ENCODE assay signal across 14 cellular contexts in genomic region chr4:66372706-66373105, GRCh38.
DNase-seq lines count a peak whose midpoint lies in the region; TF ChIP-seq lines count a peak whose summit lies in the region.
"Had no signal": no experiment of that assay in that cellular context is flagged by ENCODE, and none has a peak within 500 bp of the region (broad histone marks: within the 10 kb centered on the region; RNA-seq: fewer than 3 reads in every experiment).

No MANE protein-coding gene starts in this region.

- POLR2A ChIA-PET in SK-N-SH (lab: Yijun Ruan, JAX) = no interaction called here

- H3K4me3 Mint-ChIP-seq in endothelial cell (ENCODE audit: unreplicated experiment) = no peak overlapping the region
- H3K4me3 Mint-ChIP-seq: CD14-positive monocyte; CD8-positive, alpha-beta T cell had no signal

- H3K27ac Mint-ChIP-seq in endothelial cell (ENCODE audit: unreplicated experiment) = no peak overlapping the region
- H3K27ac Mint-ChIP-seq: CD14-positive monocyte; CD8-positive, alpha-beta T cell had no signal

- H3K36me3 Mint-ChIP-seq in endothelial cell (ENCODE audit: low read depth, unreplicated experiment) = no peaks in the 10 kb centered on the region
- H3K36me3 Mint-ChIP-seq: CD14-positive monocyte; CD8-positive, alpha-beta T cell had no signal

- TF ChIP-seq RAD21 in SK-N-SH (IDR thresholded peaks at IDR 0.05; ENCODE audit: low read length) = no peak

- H3K9me3 ChIP-seq in adipocyte (ENCODE audit: control insufficient read depth, low read length) (no peaks in the 10 kb centered on the region), SK-N-SH (no peaks in the 10 kb centered on the region)
- H3K9me3 ChIP-seq: HAP-1 had no signal

- H3F3A ChIP-seq in SK-N-SH (replicated peaks; ENCODE audit: insufficient read depth) = no peaks in the 10 kb centered on the region

- H4K20me1 ChIP-seq in SK-N-SH (ENCODE audit: insufficient read depth) = no peaks in the 10 kb centered on the region

- CTCF ChIA-PET in SK-N-SH (lab: Yijun Ruan, JAX) = no interaction called here

- peaks cover 9% of the 10 kb centered on the region for H3K4me1 ChIP-seq in adipocyte (ENCODE audit: control insufficient read depth, insufficient read depth, low read length)
- H3K4me1 ChIP-seq in SK-N-SH (ENCODE audit: control insufficient read depth in 1 of 2, insufficient read depth in 2 of 2, low read depth in 1 of 2, low read length in 1 of 2) = no peaks in the 10 kb centered on the region
- H3K4me1 ChIP-seq: HAP-1 had no signal

- no peaks in the 10 kb centered on the region for H3K27me3 Mint-ChIP-seq in endothelial cell (ENCODE audit: unreplicated experiment)

- no peak overlapping the region for H3K9ac ChIP-seq in adipocyte (ENCODE audit: low read length)
- H3K9ac ChIP-seq in SK-N-SH = no peak overlapping the region

- no peaks in the 10 kb centered on the region for H3K36me3 ChIP-seq in adipocyte (ENCODE audit: control insufficient read depth, insufficient read depth, low read length, severe bottlenecking)
- H3K36me3 ChIP-seq in SK-N-SH (replicated peaks in 1 of 2; ENCODE audit: control insufficient read depth in 1 of 2, insufficient read depth in 2 of 2, low read length in 1 of 2) = no peaks in the 10 kb centered on the region
- H3K36me3 ChIP-seq: HAP-1 had no signal

- H3K27ac ChIP-seq in SK-N-SH (ENCODE audit: low read depth in 2 of 2, low read length in 1 of 2) = no peak overlapping the region
- H3K27ac ChIP-seq: 22Rv1 had no signal

- no peaks in the 10 kb centered on the region for H3K4me1 Mint-ChIP-seq in endothelial cell (ENCODE audit: unreplicated experiment)
- H3K4me1 Mint-ChIP-seq: CD14-positive monocyte had no signal

- no peaks in the 10 kb centered on the region for H3K79me2 ChIP-seq in SK-N-SH (ENCODE audit: insufficient read depth)

- WGBS in SK-N-SH (ENCODE audit: low lambda C conversion rate) = 25% methylated on average over 6 of the region's 6 CpGs

- no peak for TF ChIP-seq CTCF in fibroblast of the aortic adventitia (IDR thresholded peaks at IDR 0.05; ENCODE audit: insufficient read depth, low read length)
- TF ChIP-seq CTCF in SK-N-SH (IDR thresholded peaks at IDR 0.05) = no peak
- TF ChIP-seq CTCF in endothelial cell (IDR thresholded peaks at IDR 0.05; ENCODE audit: unreplicated experiment) = no peak

- H3K4me3 ChIP-seq in adipocyte (ENCODE audit: low read length) (no peak overlapping the region), fibroblast of the aortic adventitia (ENCODE audit: low read depth, low read length) (no peak overlapping the region), SK-N-SH (ENCODE audit: low read depth in 2 of 2, low read length in 1 of 2) (no peak overlapping the region)
- H3K4me3 ChIP-seq: HAP-1 had no signal

- TF ChIP-seq EP300 in SK-N-SH (IDR thresholded peaks at IDR 0.05; ENCODE audit: borderline replicate concordance in 1 of 2, low read depth in 1 of 2, low read length in 1 of 2) = no peak

- no peaks in the 10 kb centered on the region for H3K9me2 ChIP-seq in SK-N-SH

- no peak overlapping the region; the same call in 1 of the 2 replicates for H2AFZ ChIP-seq in SK-N-SH (ENCODE audit: low read depth)

- no peaks in the 10 kb centered on the region for H3K9me3 Mint-ChIP-seq in endothelial cell (ENCODE audit: unreplicated experiment)

- H3K4me2 ChIP-seq in SK-N-SH = no peak overlapping the region

- H3K27me3 ChIP-seq in adipocyte (replicated peaks; ENCODE audit: control insufficient read depth, insufficient read depth, low read length) (no peaks in the 10 kb centered on the region), SK-N-SH (ENCODE audit: insufficient read depth) (no peaks in the 10 kb centered on the region)

- DNase-seq in EH (ENCODE audit: low read depth) (peak; percentile 34), NCI-H526 (lab: John Stamatoyannopoulos, UW) (peak; percentile 47 to 74), adipocyte (ENCODE audit: low read depth) (peak; percentile 14), fibroblast of the aortic adventitia (ENCODE audit: low read depth) (peak; percentile 88), SK-N-SH (no peak), endothelial cell (ENCODE audit: low spot score) (no peak), NCI-H510A (lab: John Stamatoyannopoulos, UW) (no peak)
- DNase-seq: CD8-positive, alpha-beta T cell; COR-L47; DMS153; DMS79 treated with DMSO at 0.1 percent for 48 hours had no signal

TF ChIP-seq in SK-N-SH, 30 proteins besides CTCF, POLR2A, EP300 and RAD21:
- TF ChIP-seq, protein P1, sequence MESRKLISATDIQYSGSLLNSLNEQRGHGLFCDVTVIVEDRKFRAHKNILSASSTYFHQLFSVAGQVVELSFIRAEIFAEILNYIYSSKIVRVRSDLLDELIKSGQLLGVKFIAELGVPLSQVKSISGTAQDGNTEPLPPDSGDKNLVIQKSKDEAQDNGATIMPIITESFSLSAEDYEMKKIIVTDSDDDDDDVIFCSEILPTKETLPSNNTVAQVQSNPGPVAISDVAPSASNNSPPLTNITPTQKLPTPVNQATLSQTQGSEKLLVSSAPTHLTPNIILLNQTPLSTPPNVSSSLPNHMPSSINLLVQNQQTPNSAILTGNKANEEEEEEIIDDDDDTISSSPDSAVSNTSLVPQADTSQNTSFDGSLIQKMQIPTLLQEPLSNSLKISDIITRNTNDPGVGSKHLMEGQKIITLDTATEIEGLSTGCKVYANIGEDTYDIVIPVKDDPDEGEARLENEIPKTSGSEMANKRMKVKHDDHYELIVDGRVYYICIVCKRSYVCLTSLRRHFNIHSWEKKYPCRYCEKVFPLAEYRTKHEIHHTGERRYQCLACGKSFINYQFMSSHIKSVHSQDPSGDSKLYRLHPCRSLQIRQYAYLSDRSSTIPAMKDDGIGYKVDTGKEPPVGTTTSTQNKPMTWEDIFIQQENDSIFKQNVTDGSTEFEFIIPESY (IDR thresholded peaks at IDR 0.05; ENCODE audit: borderline replicate concordance, low read depth) = no peak
- TF ChIP-seq, protein P2, sequence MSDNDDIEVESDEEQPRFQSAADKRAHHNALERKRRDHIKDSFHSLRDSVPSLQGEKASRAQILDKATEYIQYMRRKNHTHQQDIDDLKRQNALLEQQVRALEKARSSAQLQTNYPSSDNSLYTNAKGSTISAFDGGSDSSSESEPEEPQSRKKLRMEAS (IDR thresholded peaks at IDR 0.05; ENCODE audit: low read depth) = no peak
- TF ChIP-seq NRF1 (IDR thresholded peaks at IDR 0.05; ENCODE audit: low read depth, low read length) = no peak
- no peak for TF ChIP-seq FOXJ3 (CRISPR knock-in tag; IDR thresholded peaks at IDR 0.05)
- TF ChIP-seq POLR2AphosphoS5 (IDR thresholded peaks at IDR 0.05; ENCODE audit: low read depth, low read length) = no peak
- no peak for TF ChIP-seq FOXM1 (IDR thresholded peaks at IDR 0.05; ENCODE audit: low read depth)
- TF ChIP-seq TCF12 (IDR thresholded peaks at IDR 0.05) = no peak
- TF ChIP-seq, protein P3, sequence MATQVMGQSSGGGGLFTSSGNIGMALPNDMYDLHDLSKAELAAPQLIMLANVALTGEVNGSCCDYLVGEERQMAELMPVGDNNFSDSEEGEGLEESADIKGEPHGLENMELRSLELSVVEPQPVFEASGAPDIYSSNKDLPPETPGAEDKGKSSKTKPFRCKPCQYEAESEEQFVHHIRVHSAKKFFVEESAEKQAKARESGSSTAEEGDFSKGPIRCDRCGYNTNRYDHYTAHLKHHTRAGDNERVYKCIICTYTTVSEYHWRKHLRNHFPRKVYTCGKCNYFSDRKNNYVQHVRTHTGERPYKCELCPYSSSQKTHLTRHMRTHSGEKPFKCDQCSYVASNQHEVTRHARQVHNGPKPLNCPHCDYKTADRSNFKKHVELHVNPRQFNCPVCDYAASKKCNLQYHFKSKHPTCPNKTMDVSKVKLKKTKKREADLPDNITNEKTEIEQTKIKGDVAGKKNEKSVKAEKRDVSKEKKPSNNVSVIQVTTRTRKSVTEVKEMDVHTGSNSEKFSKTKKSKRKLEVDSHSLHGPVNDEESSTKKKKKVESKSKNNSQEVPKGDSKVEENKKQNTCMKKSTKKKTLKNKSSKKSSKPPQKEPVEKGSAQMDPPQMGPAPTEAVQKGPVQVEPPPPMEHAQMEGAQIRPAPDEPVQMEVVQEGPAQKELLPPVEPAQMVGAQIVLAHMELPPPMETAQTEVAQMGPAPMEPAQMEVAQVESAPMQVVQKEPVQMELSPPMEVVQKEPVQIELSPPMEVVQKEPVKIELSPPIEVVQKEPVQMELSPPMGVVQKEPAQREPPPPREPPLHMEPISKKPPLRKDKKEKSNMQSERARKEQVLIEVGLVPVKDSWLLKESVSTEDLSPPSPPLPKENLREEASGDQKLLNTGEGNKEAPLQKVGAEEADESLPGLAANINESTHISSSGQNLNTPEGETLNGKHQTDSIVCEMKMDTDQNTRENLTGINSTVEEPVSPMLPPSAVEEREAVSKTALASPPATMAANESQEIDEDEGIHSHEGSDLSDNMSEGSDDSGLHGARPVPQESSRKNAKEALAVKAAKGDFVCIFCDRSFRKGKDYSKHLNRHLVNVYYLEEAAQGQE (IDR thresholded peaks at IDR 0.05; ENCODE audit: low read depth, low read length) = no peak

Comparison
In these comparisons a context has a peak if more than half of its experiments do, and no peak if none do; other contexts are left out.
1. DNase-seq: peak in EH (single experiment), NCI-H526 (2 of 2), adipocyte (single experiment) and fibroblast of the aortic adventitia (single experiment); none in SK-N-SH (single experiment), endothelial cell (single experiment) and NCI-H510A (single experiment).